ENCODE assay signal across 8 cellular contexts in genomic region chr9:85741875-85742629, GRCh38. TPM values are rescaled to one million over a fixed set of nuclear protein-coding genes. Genes with fewer than 3 reads are reported as not detected.
DNase-seq lines count a peak whose midpoint lies in the region; ATAC-seq and TF ChIP-seq lines count a peak whose summit lies in the region.

AGTPBP1 (minus strand) TSS chr9:85741954; CDS start chr9:85712533, 29,421 bp downstream.

- WGBS in testis, 2 donors, result 0% methylated on average over 13 to 64 of the region's 78 CpGs

- H3K36me3 ChIP-seq in GM06990 (ENCODE audit: control insufficient read depth, insufficient read depth, low read length) (no peaks in the 10 kb centered on the region), osteoblast (ENCODE audit: insufficient read depth, low read length) (no peaks in the 10 kb centered on the region), testis (ENCODE audit: low read depth, missing control alignments) (no peaks in the 10 kb centered on the region)

- H3K36me3 Mint-ChIP-seq in activated naive CD4-positive, alpha-beta T cell treated with anti-CD3 and anti-CD28 coated beads, Interleukin-2, amount 50 U/mL, for 24 hours, result no peaks in the 10 kb centered on the region

- peaks cover 2% of the 10 kb centered on the region for H4K20me1 ChIP-seq in osteoblast (ENCODE audit: insufficient read depth, low read length)

- H3K27ac ChIP-seq in osteoblast (ENCODE audit: low read depth, low read length), result peak within 1 kb of the TSS; percentile 76
- peak within 1 kb of the TSS; percentile 83 to 84 for H3K27ac ChIP-seq in testis

- H3K4me1 ChIP-seq in osteoblast (ENCODE audit: insufficient read depth, low read length) (peaks cover 16% of the 10 kb centered on the region), testis (peaks cover 8% of the 10 kb centered on the region)

- no peak for TF ChIP-seq POLR2A in testis (IDR thresholded peaks at IDR 0.05)

- H3K27ac Mint-ChIP-seq in activated naive CD4-positive, alpha-beta T cell treated with anti-CD3 and anti-CD28 coated beads, Interleukin-2, amount 50 U/mL, for 24 hours, result peak within 1 kb of the TSS; percentile 96

- peak; percentile 79 for ATAC-seq in HG02571 (IDR thresholded peaks at IDR 0.05; ENCODE audit: unreplicated experiment)
- ATAC-seq in SK-N-SH treated with all-trans-retinoic acid at 6 μM for 48 hours, result peak; percentile 91

- H3K4me1 Mint-ChIP-seq in activated naive CD4-positive, alpha-beta T cell treated with anti-CD3 and anti-CD28 coated beads, Interleukin-2, amount 50 U/mL, for 24 hours, result peaks cover 37% of the 10 kb centered on the region

- intact Hi-C loops in testis (cut with DNase I; ENCODE audit: low total_unique reads), result no loop called here

- TF ChIP-seq CTCF in GM06990 (IDR thresholded peaks at IDR 0.05; ENCODE audit: insufficient read depth, low read length, poor library complexity, severe bottlenecking) (no peak), osteoblast (IDR thresholded peaks at IDR 0.05; ENCODE audit: extremely low read depth, low read depth, low read length) (no peak), testis (IDR thresholded peaks at IDR 0.05) (peak in 2 of 3 experiments; percentile 4 to 6)

- peak within 1 kb of the TSS; percentile 97 for H3K4me3 Mint-ChIP-seq in activated naive CD4-positive, alpha-beta T cell treated with anti-CD3 and anti-CD28 coated beads, Interleukin-2, amount 50 U/mL, for 24 hours

- H3K9me3 ChIP-seq in osteoblast (ENCODE audit: low read depth, low read length), result no peaks in the 10 kb centered on the region
- H3K9me3 ChIP-seq in testis, result no peaks in the 10 kb centered on the region

- H3K4me2 ChIP-seq in osteoblast (ENCODE audit: insufficient read depth, low read length), result peak within 1 kb of the TSS; percentile 99

- DNase-seq in GM06990 (ENCODE audit: extremely low read depth, insufficient read length) (peak; percentile 98), NCI-H1048 (lab: John Stamatoyannopoulos, UW) (peak; percentile 86), glomerular endothelial cell (ENCODE audit: extremely low read depth, low read depth, low spot score) (no peak), osteoblast (ENCODE audit: insufficient read length, low spot score, missing footprints) (peak; percentile 96), testis (peak; percentile 97)

- peaks cover 9% of the 10 kb centered on the region for H3K79me2 ChIP-seq in osteoblast (ENCODE audit: insufficient read depth, low read length)

- H3K27me3 Mint-ChIP-seq in activated naive CD4-positive, alpha-beta T cell treated with anti-CD3 and anti-CD28 coated beads, Interleukin-2, amount 50 U/mL, for 24 hours, result no peaks in the 10 kb centered on the region

- peak within 1 kb of the TSS; percentile 93 for H2AFZ ChIP-seq in osteoblast (ENCODE audit: low read length)

- no peaks in the 10 kb centered on the region for H3K27me3 ChIP-seq in GM06990 (replicated peaks; ENCODE audit: control insufficient read depth, insufficient read depth, low read length)
- H3K27me3 ChIP-seq in osteoblast (ENCODE audit: insufficient read depth, low read length), result peaks cover 27% of the 10 kb centered on the region
- no peaks in the 10 kb centered on the region for H3K27me3 ChIP-seq in testis

- H3K4me3 ChIP-seq in GM06990 (replicated peaks; ENCODE audit: low read depth, low read length) (peak within 1 kb of the TSS; percentile 92), osteoblast (ENCODE audit: insufficient read depth, low read length) (peak within 1 kb of the TSS; percentile 88), testis (peak within 1 kb of the TSS; percentile 72 to 88)

- H3K9me3 Mint-ChIP-seq in activated naive CD4-positive, alpha-beta T cell treated with anti-CD3 and anti-CD28 coated beads, Interleukin-2, amount 50 U/mL, for 24 hours, result no peaks in the 10 kb centered on the region

TF ChIP-seq in SK-N-SH treated with all-trans-retinoic acid at 6 μM for 48 hours, 23 proteins besides CTCF, POLR2A, EP300 and RAD21:
- TF ChIP-seq ZFP3 (CRISPR knock-in tag; IDR thresholded peaks at IDR 0.05), result peak; percentile 91; the same call in 1 of the 2 replicates
- TF ChIP-seq PATZ1 (CRISPR knock-in tag; IDR thresholded peaks at IDR 0.05; ENCODE audit: borderline replicate concordance), result no peak
- peak; percentile 7; the same call in 1 of the 2 replicates for TF ChIP-seq ISL1 (CRISPR knock-in tag; IDR thresholded peaks at IDR 0.05)

RNA-seq across cellular contexts. Expression of gene AGTPBP1, which starts in this region (rescaled TPM):
- total RNA-seq in glomerular endothelial cell, result 12.6 and 15.2 TPM in 2 replicates
- total RNA-seq in osteoblast, result 14.4 and 17.0 TPM in 2 replicates
- 10 to 100 TPM; 26.6 to 45.7 TPM for total RNA-seq in testis
- polyA plus RNA-seq in testis (ENCODE audit: insufficient read depth, low read depth, low replicate concordance), result 26.3 TPM

Comparison
In these comparisons a context has a peak if more than half of its experiments do, and no peak if none do; other contexts are left out.
1. CTCF ChIP-seq: peak in testis (2 of 3); none in GM06990 (single experiment) and osteoblast (single experiment).
2. Peak in every context shown above with its lines, with median percentiles within 50 percentile points of each other: H3K4me3 ChIP-seq.